8 cellular contexts compared by ENCODE assay signal in the genomic region with DNA sequence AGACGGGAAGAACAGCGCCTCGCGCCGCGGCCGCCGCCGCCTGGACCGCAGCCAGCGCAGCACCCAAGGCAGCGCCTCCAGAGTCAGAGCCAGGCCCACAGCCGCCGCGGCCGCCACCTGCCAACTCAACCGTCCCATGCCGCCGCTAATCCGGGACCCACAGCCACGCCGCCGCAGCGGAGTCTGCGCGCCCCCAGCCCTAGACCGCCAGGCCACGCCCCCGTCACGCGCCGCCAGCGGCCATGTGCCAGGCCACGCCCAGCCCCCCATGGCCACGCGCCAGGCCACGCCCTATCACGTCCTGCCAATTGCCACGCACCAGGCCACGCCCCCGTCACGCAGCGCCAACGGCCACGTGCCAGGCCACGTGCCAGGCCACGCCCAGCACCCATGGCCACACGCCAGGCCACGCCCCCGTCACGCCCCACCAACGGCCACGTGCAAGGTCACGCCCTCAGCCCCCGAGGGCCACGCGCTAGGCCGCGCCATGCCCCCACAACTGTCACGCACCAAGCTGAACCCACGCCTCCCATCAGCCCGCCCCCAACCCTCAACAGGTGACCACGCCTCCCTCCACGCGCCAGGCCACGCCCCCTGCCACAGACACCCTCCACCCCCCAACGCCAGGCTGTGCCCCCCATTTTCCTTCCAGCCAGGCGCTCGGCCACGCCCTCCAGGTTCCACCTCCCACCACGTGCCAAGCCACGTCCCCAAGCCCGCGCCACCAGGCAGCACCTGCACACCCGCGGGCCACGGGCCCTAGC. TPM values are rescaled to one million over a fixed set of nuclear protein-coding genes. Genes with fewer than 3 reads are reported as not detected.
DNase-seq lines count a peak whose midpoint lies in the region; ATAC-seq and TF ChIP-seq lines count a peak whose summit lies in the region.

A gene with protein sequence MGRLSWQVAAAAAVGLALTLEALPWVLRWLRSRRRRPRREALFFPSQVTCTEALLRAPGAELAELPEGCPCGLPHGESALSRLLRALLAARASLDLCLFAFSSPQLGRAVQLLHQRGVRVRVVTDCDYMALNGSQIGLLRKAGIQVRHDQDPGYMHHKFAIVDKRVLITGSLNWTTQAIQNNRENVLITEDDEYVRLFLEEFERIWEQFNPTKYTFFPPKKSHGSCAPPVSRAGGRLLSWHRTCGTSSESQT (minus strand): TSS at position 185 of the 764 bp plus-strand sequence. CDS start 47 bp downstream, at position 138.

- H3K9me3 Mint-ChIP-seq in naive thymus-derived CD4-positive, alpha-beta T cell = peaks cover 0 to 6% (median 0%) of the 10 kb centered on the region in 11 donors

- no peak for TF ChIP-seq CTCF in A673 (conservative IDR thresholded peaks at IDR 0.05; ENCODE audit: low read depth, low read length)
- no peak for TF ChIP-seq CTCF in stomach (IDR thresholded peaks at IDR 0.05)

- peak; percentile 89 for DNase-seq in A673 (ENCODE audit: low spot score)
- DNase-seq in NOMO-1 (lab: John Stamatoyannopoulos, UW; ENCODE audit: unreplicated experiment in 2 of 2) = peak; percentile 72 to 87
- DNase-seq in activated CD8-positive, alpha-beta memory T cell treated with anti-CD3 and anti-CD28 coated beads for 1 hour (ENCODE audit: extremely low read depth in 1 of 2, low read depth in 1 of 2) = peak; percentile 74 to 81
- DNase-seq in effector memory CD4-positive, alpha-beta T cell = peak; percentile 86 to 93 (median 93)
- DNase-seq in naive thymus-derived CD4-positive, alpha-beta T cell = peak; percentile 88 to 96 (median 93)
- DNase-seq in stomach = peak; percentile 86

- TF ChIP-seq EP300 in stomach (IDR thresholded peaks at IDR 0.05) = no peak

- H3K27ac ChIP-seq in A673 (ENCODE audit: low read depth, low read length, poor library complexity, severe bottlenecking) = peak within 1 kb of the TSS; percentile 88
- H3K27ac ChIP-seq in effector memory CD4-positive, alpha-beta T cell (ENCODE audit: insufficient read depth, low read length, poor library complexity, severe bottlenecking) = peak within 1 kb of the TSS; percentile 76
- peak within 1 kb of the TSS; percentile 70 for H3K27ac ChIP-seq in naive thymus-derived CD4-positive, alpha-beta T cell (ENCODE audit: low read depth, low read length)
- peak within 1 kb of the TSS; percentile 78 to 95 (median 89) for H3K27ac ChIP-seq in stomach

- H3K36me3 ChIP-seq in A673 (ENCODE audit: insufficient read depth, low read length, poor library complexity, severe bottlenecking) (peaks cover 9% of the 10 kb centered on the region), stomach (peaks cover 0 to 22% (median 19%) of the 10 kb centered on the region in 4 donors)
- no peaks in the 10 kb centered on the region for H3K36me3 ChIP-seq in effector memory CD4-positive, alpha-beta T cell (ENCODE audit: control insufficient read depth, insufficient read depth, low read length)
- peaks cover 0 to 21% (median 0%) of the 10 kb centered on the region in 3 experiments for H3K36me3 ChIP-seq in naive thymus-derived CD4-positive, alpha-beta T cell (ENCODE audit: control insufficient read depth in 2 of 3, insufficient read depth in 3 of 3, low read length in 3 of 3)

- no peaks in the 10 kb centered on the region for H3K27me3 Mint-ChIP-seq in naive thymus-derived CD4-positive, alpha-beta T cell

- no peaks in the 10 kb centered on the region for H3K27me3 ChIP-seq in A673 (replicated peaks; ENCODE audit: insufficient read depth, low read depth, low read length, poor library complexity)
- no peaks in the 10 kb centered on the region for H3K27me3 ChIP-seq in effector memory CD4-positive, alpha-beta T cell (replicated peaks; ENCODE audit: control insufficient read depth, insufficient read depth, low read length, poor library complexity, severe bottlenecking)
- no peaks in the 10 kb centered on the region for H3K27me3 ChIP-seq in naive thymus-derived CD4-positive, alpha-beta T cell (ENCODE audit: control insufficient read depth in 2 of 2, insufficient read depth in 2 of 2, low read length in 2 of 2)
- H3K27me3 ChIP-seq in stomach = no peaks in the 10 kb centered on the region

- H3K4me1 ChIP-seq in A673 (ENCODE audit: insufficient read depth, low read length, poor library complexity, severe bottlenecking) (peaks cover 18% of the 10 kb centered on the region), stomach (peaks cover 33 to 60% (median 51%) of the 10 kb centered on the region in 4 donors)
- H3K4me1 ChIP-seq in effector memory CD4-positive, alpha-beta T cell (ENCODE audit: control insufficient read depth, insufficient read depth, low read length, poor library complexity, severe bottlenecking) = peaks cover 23% of the 10 kb centered on the region
- peaks cover 17 to 30% of the 10 kb centered on the region in 2 donors for H3K4me1 ChIP-seq in naive thymus-derived CD4-positive, alpha-beta T cell (ENCODE audit: control insufficient read depth in 2 of 2, insufficient read depth in 2 of 2, low read length in 2 of 2)

- 7 to 16% (median 11%) methylated on average over 30 to 77 of the region's 77 CpGs for WGBS in stomach, 5 donors

- no peak for TF ChIP-seq POLR2A in stomach (IDR thresholded peaks at IDR 0.05)

- peaks cover 12 to 32% (median 19%) of the 10 kb centered on the region in 7 donors for H3K4me1 Mint-ChIP-seq in naive thymus-derived CD4-positive, alpha-beta T cell

- POLR2A ChIA-PET in A673 (lab: Charles Lee; ENCODE audit: low non-redundant PET) = no interaction called here
- POLR2A ChIA-PET in naive thymus-derived CD4-positive, alpha-beta T cell (lab: Charles Lee) = interaction anchor here (0.7 to 4.2 kb wide), 10 partner anchors 8 to 35 kb away, joined by 3 to 30 read pairs (median 4); a partner anchor contains a TSS

- CTCF ChIA-PET in A673 (lab: Charles Lee) = no interaction called here
- CTCF ChIA-PET in naive thymus-derived CD4-positive, alpha-beta T cell (lab: Charles Lee) = interaction anchor here (1.4 kb wide), 1 partner anchor 65 kb away, joined by 5 read pairs; no protein-coding TSS in a partner anchor

- intact Hi-C loops in A673 (cut with micrococcal nuclease; ENCODE audit: unreplicated experiment) = loop anchor here (1.0 to 5.0 kb wide), 2 partner anchors 31 to 204 kb away; a partner anchor contains a TSS
- intact Hi-C loops in naive thymus-derived CD4-positive, alpha-beta T cell (cut with micrococcal nuclease) = loop anchor here (1.0 to 10.0 kb wide), 9 partner anchors 24 to 989 kb away; a partner anchor contains a TSS
- intact Hi-C loops in stomach (cut with DNase I; ENCODE audit: low total_unique reads) = no loop called here

- H3K9me3 ChIP-seq in A673 (ENCODE audit: low read depth, low read length, poor library complexity, severe bottlenecking) (no peaks in the 10 kb centered on the region), stomach (no peaks in the 10 kb centered on the region)
- H3K9me3 ChIP-seq in effector memory CD4-positive, alpha-beta T cell (ENCODE audit: control insufficient read depth, low read length) = no peaks in the 10 kb centered on the region
- no peaks in the 10 kb centered on the region for H3K9me3 ChIP-seq in naive thymus-derived CD4-positive, alpha-beta T cell (ENCODE audit: control insufficient read depth in 2 of 3, low read length in 3 of 3)

- H3K27ac Mint-ChIP-seq in naive thymus-derived CD4-positive, alpha-beta T cell = peak within 1 kb of the TSS; percentile 75 to 96 (median 91)

- peak; percentile 54 for ATAC-seq in GM18868 (IDR thresholded peaks at IDR 0.05; ENCODE audit: unreplicated experiment)
- ATAC-seq in HG03520 (IDR thresholded peaks at IDR 0.05; ENCODE audit: unreplicated experiment) = peak; percentile 50
- peak; percentile 92 for ATAC-seq in naive thymus-derived CD4-positive, alpha-beta T cell

- H3K4me3 ChIP-seq in A673 (ENCODE audit: low read depth, low read length, poor library complexity, severe bottlenecking) = peak within 1 kb of the TSS; percentile 72
- peak within 1 kb of the TSS; percentile 37 for H3K4me3 ChIP-seq in effector memory CD4-positive, alpha-beta T cell (ENCODE audit: insufficient read depth, low read depth, low read length, poor library complexity, severe bottlenecking)
- H3K4me3 ChIP-seq in naive thymus-derived CD4-positive, alpha-beta T cell (ENCODE audit: low read length) = peak within 1 kb of the TSS; percentile 68
- peak within 1 kb of the TSS; percentile 55 to 72 (median 58) for H3K4me3 ChIP-seq in stomach

- BruUV-seq in A673 (replicated peaks; lab: Mats Ljungman, UMichigan) = no TSS peak

- H3K36me3 Mint-ChIP-seq in naive thymus-derived CD4-positive, alpha-beta T cell = peaks cover 0 to 19% (median 11%) of the 10 kb centered on the region in 5 donors

- peak within 1 kb of the TSS; percentile 87 to 93 (median 89) for H3K4me3 Mint-ChIP-seq in naive thymus-derived CD4-positive, alpha-beta T cell

RNA-seq across cellular contexts. Expression of the gene that starts here (rescaled TPM):
- total RNA-seq in A673 (2021) = 13.4 and 15.5 TPM in 2 replicates
- total RNA-seq in naive thymus-derived CD4-positive, alpha-beta T cell = 10 to 100 TPM in 3 of 5 experiments, 1 to 10 TPM in 2; 6.2 to 13.9 (median 12.1) TPM
- 10 to 100 TPM; 11.0 to 16.4 TPM for polyA plus RNA-seq in naive thymus-derived CD4-positive, alpha-beta T cell
- total RNA-seq in stomach = 1 to 10 TPM in 3 of 5 donors, not detected in 2; 1.1 to 2.8 (median 1.3) TPM
- 1 to 10 TPM; 1.2 to 3.0 (median 1.5) TPM for polyA plus RNA-seq in stomach

Comparison
In these comparisons a context has a peak if more than half of its experiments do, and no peak if none do; other contexts are left out.
1. Peak in every context shown above with its lines: DNase-seq, ATAC-seq, H3K4me3 ChIP-seq and H3K27ac ChIP-seq.